In genomic region chr3:136266468-136266867, GRCh38 we compare ENCODE assay signal across 13 cellular contexts. TPM values are rescaled to one million over a fixed set of nuclear protein-coding genes. Genes with fewer than 3 reads are reported as not detected.
DNase-seq lines count a peak whose midpoint lies in the region; ATAC-seq, FAIRE-seq and TF ChIP-seq lines count a peak whose summit lies in the region.
"Had no signal": no experiment of that assay in that cellular context is flagged by ENCODE, and none has a peak within 500 bp of the region (broad histone marks: within the 10 kb centered on the region; RNA-seq: fewer than 3 reads in every experiment).

No MANE protein-coding gene starts in this region.

- no peaks in the 10 kb centered on the region for H3K27me3 Mint-ChIP-seq in activated naive CD4-positive, alpha-beta T cell treated with anti-CD3 and anti-CD28 coated beads, Interleukin-2, amount 10 ng/mL, durations not matched to agents 7 days and 5 days

- WGBS in GM12878 (ENCODE audit: insufficient coverage, insufficient replicate concordance, low lambda C conversion rate, missing lambda C conversion rate): 29% methylated on average over 4 of the region's 4 CpGs

- SMC1A ChIA-PET in GM12878 (lab: Charles Lee; ENCODE audit: uncharacterized antibody, unreplicated experiment): interaction anchor here (1.4 to 1.6 kb wide), 2 partner anchors 18 to 20 kb away, joined by 3 read pairs; no protein-coding TSS in a partner anchor

- intact Hi-C loops in GM12878 (cut with micrococcal nuclease; ENCODE audit: unreplicated experiment): no loop called here

- H3K79me2 ChIP-seq in GM12878 (ENCODE audit: control insufficient read depth, insufficient read depth, low read length): no peaks in the 10 kb centered on the region

- TF ChIP-seq CTCF in GM12878 (IDR thresholded peaks at IDR 0.05 in 2 of 3, conservative IDR thresholded peaks at IDR 0.05 in 1 of 3; ENCODE audit: control insufficient read depth in 2 of 3, extremely low read depth in 1 of 3, insufficient read depth in 1 of 3, low read depth in 3 of 3, low read length in 3 of 3) (no peak), WERI-Rb-1 (IDR thresholded peaks at IDR 0.05; ENCODE audit: low read depth, low read length) (no peak)

- ATAC-seq in GM19351 (IDR thresholded peaks at IDR 0.05; ENCODE audit: unreplicated experiment) (peak; percentile 76), HG03342 (IDR thresholded peaks at IDR 0.05; ENCODE audit: unreplicated experiment) (peak; percentile 76), GM12878 (peak; percentile 79), GM19463 (IDR thresholded peaks at IDR 0.05; ENCODE audit: unreplicated experiment) (no peak)
- ATAC-seq: sciatic nerve had no signal

- CTCF ChIA-PET in GM12878 (lab: Yijun Ruan, JAX): no interaction called here
- CTCF ChIA-PET in activated naive CD4-positive, alpha-beta T cell treated with anti-CD3 and anti-CD28 coated beads, Interleukin-2, amount 10 ng/mL, durations not matched to agents 7 days and 5 days (lab: Charles Lee): no interaction called here

- H3K9me3 Mint-ChIP-seq in activated naive CD4-positive, alpha-beta T cell treated with anti-CD3 and anti-CD28 coated beads, Interleukin-2, amount 10 ng/mL, durations not matched to agents 7 days and 5 days: no peaks in the 10 kb centered on the region

- no peak overlapping the region for H3K9ac ChIP-seq in GM12878 (ENCODE audit: control insufficient read depth, insufficient read depth, low read length)

- H3K4me3 Mint-ChIP-seq in activated naive CD4-positive, alpha-beta T cell treated with anti-CD3 and anti-CD28 coated beads, Interleukin-2, amount 10 ng/mL, durations not matched to agents 7 days and 5 days: no peak overlapping the region
- H3K4me3 Mint-ChIP-seq: CD14-positive monocyte had no signal

- H3K36me3 ChIP-seq in GM12878 (ENCODE audit: control insufficient read depth in 2 of 2, insufficient read depth in 2 of 2, low read length in 1 of 2): peaks cover 2 to 8% of the 10 kb centered on the region in 2 experiments
- peaks cover 44% of the 10 kb centered on the region for H3K36me3 ChIP-seq in WERI-Rb-1

- POLR2A ChIA-PET in GM12878 (lab: Charles Lee): no interaction called here

- no peak for TF ChIP-seq EP300 in GM12878 (IDR thresholded peaks at IDR 0.05; ENCODE audit: borderline replicate concordance in 1 of 2, control insufficient read depth in 1 of 2, low read depth in 2 of 2, low read length in 2 of 2)

- H3K27ac ChIP-seq in GM12878 (ENCODE audit: control insufficient read depth, insufficient read depth) (no peak overlapping the region), WERI-Rb-1 (no peak overlapping the region)

- DNase-seq in AG08396 (ENCODE audit: low spot score) (peak; percentile 21), GM12878 (ENCODE audit: low read depth, low spot score) (no peak), WERI-Rb-1 (no peak), 8988T (no peak)
- no peak for DNase-seq in activated naive CD4-positive, alpha-beta T cell treated with anti-CD3 and anti-CD28 coated beads, Interleukin-2, amount 10 ng/mL, durations not matched to agents 7 days and 5 days
- DNase-seq: amygdala, mesendoderm, NCI-H1105 treated with DMSO at 0.1 percent for 48 hours had no signal

- H3K9me3 ChIP-seq in GM12878 (replicated peaks; ENCODE audit: control insufficient read depth, insufficient read depth, low read length) (no peaks in the 10 kb centered on the region), WERI-Rb-1 (ENCODE audit: severe bottlenecking) (no peaks in the 10 kb centered on the region)

- H2AFZ ChIP-seq in GM12878 (ENCODE audit: control insufficient read depth, low read depth, low read length): no peak overlapping the region

- peaks cover 2% of the 10 kb centered on the region for H3K4me1 Mint-ChIP-seq in activated naive CD4-positive, alpha-beta T cell treated with anti-CD3 and anti-CD28 coated beads, Interleukin-2, amount 10 ng/mL, durations not matched to agents 7 days and 5 days
- H3K4me1 Mint-ChIP-seq: CD14-positive monocyte had no signal

- H3K36me3 Mint-ChIP-seq in activated naive CD4-positive, alpha-beta T cell treated with anti-CD3 and anti-CD28 coated beads, Interleukin-2, amount 10 ng/mL, durations not matched to agents 7 days and 5 days: peaks cover 38% of the 10 kb centered on the region

- BruUV-seq in GM12878 (replicated peaks; lab: Mats Ljungman, UMichigan): no TSS peak

- H3K4me1 ChIP-seq in GM12878 (ENCODE audit: control insufficient read depth, insufficient read depth, low read length): peaks cover 2% of the 10 kb centered on the region; the same call in 1 of the 2 replicates

- no peak for TF ChIP-seq RAD21 in GM12878 (IDR thresholded peaks at IDR 0.05; ENCODE audit: insufficient read depth, low read depth, low read length)

- no peak overlapping the region for H3K4me2 ChIP-seq in GM12878 (ENCODE audit: control insufficient read depth, insufficient read depth)

- TF ChIP-seq POLR2A in GM12878 (IDR thresholded peaks at IDR 0.05; ENCODE audit: low read depth, low read length): no peak

- FAIRE-seq in GM12878 (lab: Jason Lieb, UNC): peak; percentile 90

- no peak overlapping the region for H3K27ac Mint-ChIP-seq in activated naive CD4-positive, alpha-beta T cell treated with anti-CD3 and anti-CD28 coated beads, Interleukin-2, amount 10 ng/mL, durations not matched to agents 7 days and 5 days

- no peaks in the 10 kb centered on the region for H4K20me1 ChIP-seq in GM12878 (ENCODE audit: control insufficient read depth, insufficient read depth)

- H3K4me3 ChIP-seq in GM12878 (no peak overlapping the region), WERI-Rb-1 (ENCODE audit: low read depth, low read length) (no peak overlapping the region)

- in situ Hi-C loops in GM12878 (cut with MboI): no loop called here

- RAD21 ChIA-PET in GM12878 (lab: Charles Lee; ENCODE audit: unreplicated experiment): no interaction called here

- no peaks in the 10 kb centered on the region for H3K27me3 ChIP-seq in GM12878 (replicated peaks in 1 of 2; ENCODE audit: control insufficient read depth in 2 of 2, insufficient read depth in 2 of 2, low read length in 1 of 2)
- H3K27me3 ChIP-seq in WERI-Rb-1 (ENCODE audit: insufficient read depth, low read depth, severe bottlenecking): no peaks in the 10 kb centered on the region

TF ChIP-seq in GM12878, 131 proteins besides CTCF, POLR2A, EP300 and RAD21:
- TF ChIP-seq RFX5 (IDR thresholded peaks at IDR 0.05; ENCODE audit: low read depth, low read length) (no peak), JUNB (IDR thresholded peaks at IDR 0.05) (peak; percentile 78), ZNF384 (IDR thresholded peaks at IDR 0.05; ENCODE audit: borderline replicate concordance, low read depth, low read length) (no peak), YY1 (IDR thresholded peaks at IDR 0.05; ENCODE audit: low read depth, low read length) (no peak), NFIC (IDR thresholded peaks at IDR 0.05; ENCODE audit: low read depth, low read length) (0 out of 2 replicates have a peak, but pooled peaks have one; percentile 21)
TF ChIP-seq in GM12878: peak in this region for 2.

RNA-seq across cellular contexts. Expression of gene PCCB, which starts 16.3 kb away (rescaled TPM):
- total RNA-seq in GM12878 (2013; cell fraction: nucleolus; rRNA removed): 23.3 and 25.1 TPM in 2 replicates
- total RNA-seq in GM12878 (2014; rRNA removed) (87.7 and 91.5 TPM in 2 replicates), GM12878 (2014; rRNA removed; fragmentation: Illumina TruSeq; extraction: Trizol) (82.0 and 86.0 TPM in 2 replicates), GM12878 (2021) (71.6 and 80.4 TPM in 2 replicates)
- polyA plus RNA-seq in GM12878 (2011; ENCODE audit: low read depth): 33.6 TPM
- polyA plus RNA-seq in GM12878 (2011; rRNA removed) (133 and 148 TPM in 2 replicates), GM12878 (2014; fragmentation: Illumina TruSeq; extraction: Trizol) (91.7 and 101 TPM in 2 replicates), GM12878 (2014; fragmentation: Nextera tagmentation; extraction: Ambion mirVana) (10 to 100 TPM; 67.2 to 73.3 TPM), GM12878 (2014; rRNA removed) (76.2 and 81.9 TPM in 2 replicates), GM12878 (2016; fragmentation: Nextera tagmentation; extraction: Ambion mirVana) (100 to 1,000 TPM; 100 to 112 TPM)
- polyA plus RNA-seq in GM12878 (2011; cell fraction: cytosol; rRNA removed): 122 and 132 TPM in 2 replicates
- polyA plus RNA-seq in GM12878 (2011; cell fraction: nucleus; rRNA removed): 66.4 and 74.8 TPM in 2 replicates
- polyA plus RNA-seq in GM12878 (2012): 40.5 and 54.1 TPM in 2 replicates
- 107 and 123 TPM in 2 replicates for polyA minus RNA-seq in GM12878 (2011; rRNA and poly(A)+ RNA removed)
- 30.1 and 33.9 TPM in 2 replicates for polyA minus RNA-seq in GM12878 (2011; cell fraction: cytosol; rRNA and poly(A)+ RNA removed)
- 12.2 and 21.9 TPM in 2 replicates for polyA minus RNA-seq in GM12878 (2011; cell fraction: nucleus; rRNA and poly(A)+ RNA removed)
